9 cellular contexts compared by ENCODE assay signal in genomic region chr3:57959407-57960173, GRCh38. TPM values are rescaled to one million over a fixed set of nuclear protein-coding genes. Genes with fewer than 3 reads are reported as not detected.
DNase-seq lines count a peak whose midpoint lies in the region; ATAC-seq, FAIRE-seq and TF ChIP-seq lines count a peak whose summit lies in the region.
"Had no signal": no experiment of that assay in that cellular context is flagged by ENCODE, and none has a peak within 500 bp of the region (broad histone marks: within the 10 kb centered on the region; RNA-seq: fewer than 3 reads in every experiment).

No MANE protein-coding gene starts in this region.

- H3K4me3 ChIP-seq in rectal smooth muscle tissue (ENCODE audit: low read length), result peak overlapping the region; percentile 28
- H3K4me3 ChIP-seq: MG63 had no signal

- FAIRE-seq in frontal cortex (lab: Jason Lieb, UNC), result no peak

- H3K36me3 ChIP-seq in rectal smooth muscle tissue (ENCODE audit: control insufficient read depth, insufficient read depth, low read length), result no peaks in the 10 kb centered on the region
- H3K36me3 ChIP-seq: MG63 had no signal

- H3K9ac ChIP-seq in rectal smooth muscle tissue (ENCODE audit: low read length), result no peak overlapping the region

- H3K27ac ChIP-seq in foreskin keratinocyte, result peak overlapping the region; percentile 79
- peak overlapping the region; percentile 82 for H3K27ac ChIP-seq in rectal smooth muscle tissue (ENCODE audit: low read depth, low read length)

- no peaks in the 10 kb centered on the region for H3K27me3 ChIP-seq in foreskin keratinocyte
- H3K27me3 ChIP-seq in rectal smooth muscle tissue (ENCODE audit: control insufficient read depth, insufficient read depth, low read length), result no peaks in the 10 kb centered on the region
- H3K27me3 ChIP-seq: MG63 had no signal

- TF ChIP-seq CTCF in foreskin keratinocyte (conservative IDR thresholded peaks at IDR 0.05), result no peak
- TF ChIP-seq CTCF in GM10266 (IDR thresholded peaks at IDR 0.05; ENCODE audit: control insufficient read depth, insufficient read depth, low read depth, missing control alignments), result no peak

- peak; percentile 59 for DNase-seq in OCI-M1 (lab: John Stamatoyannopoulos, UW)
- DNase-seq in foreskin keratinocyte, result peak; percentile 87 to 88
- no peak for DNase-seq in cerebellar cortex (ENCODE audit: low spot score)
- DNase-seq in frontal cortex (ENCODE audit: low spot score in 2 of 2), result no peak
- DNase-seq in activated CD4-positive, alpha-beta T cell treated with anti-CD3 and anti-CD28 coated beads for 1 hour, result no peak
- DNase-seq in GM10266 (ENCODE audit: extremely low spot score), result no peak
- DNase-seq: MG63 had no signal

- H3K4me1 ChIP-seq in foreskin keratinocyte, result peaks cover 28% of the 10 kb centered on the region
- peaks cover 14% of the 10 kb centered on the region for H3K4me1 ChIP-seq in rectal smooth muscle tissue (ENCODE audit: control insufficient read depth, insufficient read depth, low read length)

- ATAC-seq in GM21447 (IDR thresholded peaks at IDR 0.05; ENCODE audit: unreplicated experiment), result peak; percentile 51
- ATAC-seq in foreskin keratinocyte, result peak; percentile 75

RNA-seq across cellular contexts. Expression of gene FLNB, which starts 48.6 kb away (rescaled TPM):
- 399 and 593 TPM in 2 replicates for total RNA-seq in foreskin keratinocyte
- 317 and 485 TPM in 2 replicates for polyA plus RNA-seq in foreskin keratinocyte
- 16.3 TPM for total RNA-seq in frontal cortex

Comparison
In these comparisons a context has a peak if more than half of its experiments do, and no peak if none do; other contexts are left out.
1. DNase-seq: peak in OCI-M1 (single experiment) and foreskin keratinocyte (2 of 2); none in cerebellar cortex (single experiment), frontal cortex (0 of 2), activated CD4-positive, alpha-beta T cell treated with anti-CD3 and anti-CD28 coated beads for 1 hour (single experiment) and GM10266 (single experiment).
2. RNA of gene FLNB, which starts 48.6 kb away (total RNA-seq): 399 to 593 TPM in foreskin keratinocyte; 16.3 TPM in frontal cortex (single experiment); every median in the first group is over 10 times any median in the second.